Comparison of ENCODE assay signal across 31 cellular contexts in genomic region chr19:16033721-16034120, GRCh38.
"Had no signal": no experiment of that assay in that cellular context is flagged by ENCODE, and none has a peak within 500 bp of the region (broad histone marks: within the 10 kb centered on the region; RNA-seq: fewer than 3 reads in every experiment).

No MANE protein-coding gene starts in this region.

- H3K4me2 ChIP-seq: KMS-11 had no signal

- H3K4me1 ChIP-seq: adrenal gland, body of pancreas, breast epithelium, SJCRH30 had no signal

- H3K36me3 Mint-ChIP-seq: activated naive CD4-positive, alpha-beta T cell treated with anti-CD3 and anti-CD28 coated beads, Interleukin-2, amount 50 U/mL, for 24 hours had no signal

- H3K4me3 Mint-ChIP-seq: activated CD4-positive, alpha-beta memory T cell treated with anti-CD3 and anti-CD28 coated beads, Interleukin-2, amount 10 ng/mL, durations not matched to agents 7 days and 5 days; activated naive CD4-positive, alpha-beta T cell treated with anti-CD3 and anti-CD28 coated beads, Interleukin-2, amount 50 U/mL, for 24 hours; activated T-cell treated with anti-CD3 and anti-CD28 coated beads, Interleukin-2, amount 50 U/mL, for 24 hours had no signal

- FAIRE-seq: astrocyte had no signal

- H3K36me3 ChIP-seq: adrenal gland, breast epithelium, SJCRH30, WERI-Rb-1 had no signal

- H3K9me3 Mint-ChIP-seq: activated CD4-positive, alpha-beta memory T cell treated with anti-CD3 and anti-CD28 coated beads, Interleukin-2, amount 10 ng/mL, durations not matched to agents 7 days and 5 days; activated naive CD4-positive, alpha-beta T cell treated with anti-CD3 and anti-CD28 coated beads, Interleukin-2, amount 50 U/mL, for 24 hours; activated T-cell treated with anti-CD3 and anti-CD28 coated beads, Interleukin-2, amount 50 U/mL, for 24 hours; activated T-helper 2 cell treated with anti-CD3 and anti-CD28 coated beads, Interferon-gamma antibody, Interleukin-2, Interleukin-4, amounts not matched to agents 10 μg/mL and 5 μg/mL and 100 μg/mL, durations not matched to agents 14 hours and 24 hours and 36 hours had no signal

- H3K27ac ChIP-seq: adrenal gland, body of pancreas, breast epithelium, KMS-11, SJCRH30, SK-N-MC, WERI-Rb-1 had no signal

- DNase-seq: activated CD4-positive, alpha-beta memory T cell treated with anti-CD3 and anti-CD28 coated beads, Interleukin-2, amount 10 ng/mL, durations not matched to agents 7 days and 5 days; activated CD4-positive, alpha-beta T cell treated with anti-CD3 and anti-CD28 coated beads for 48 hours; activated CD4-positive, CD25-positive, alpha-beta regulatory T cell; activated CD8-positive, alpha-beta memory T cell treated with anti-CD3 and anti-CD28 coated beads for 24 hours; activated gamma-delta T cell; activated naive CD4-positive, alpha-beta T cell treated with Interleukin-2 at 50 U/mL for 16 hours; activated T-cell treated with anti-CD3 and anti-CD28 coated beads, Interleukin-2, amount 50 U/mL, for 24 hours; body of pancreas; MM.1S; MV-4-11; NCI-H1092; NCI-H1436 treated with DMSO at 0.1 percent for 48 hours; NCI-H1694 treated with DMSO at 0.1 percent for 48 hours; NCI-H2029; NCI-H345; NCI-H510A; NCI-H526; NCI-H748 treated with DMSO at 0.1 percent for 48 hours; NK-92 treated with Interleukin-12 subunit alpha and Interleukin-12 subunit beta, amount 100 ng/mL, for 24 hours; SHP77; SJCRH30; T1000; WERI-Rb-1 had no signal

- H3K4me1 Mint-ChIP-seq: activated CD4-positive, alpha-beta memory T cell treated with anti-CD3 and anti-CD28 coated beads, Interleukin-2, amount 10 ng/mL, durations not matched to agents 7 days and 5 days; activated naive CD4-positive, alpha-beta T cell treated with anti-CD3 and anti-CD28 coated beads, Interleukin-2, amount 50 U/mL, for 24 hours had no signal

- H3K4me3 ChIP-seq: adrenal gland, body of pancreas, breast epithelium, SJCRH30, SK-N-MC had no signal

- H3K27me3 Mint-ChIP-seq: activated CD4-positive, alpha-beta memory T cell treated with anti-CD3 and anti-CD28 coated beads, Interleukin-2, amount 10 ng/mL, durations not matched to agents 7 days and 5 days; activated naive CD4-positive, alpha-beta T cell treated with anti-CD3 and anti-CD28 coated beads, Interleukin-2, amount 50 U/mL, for 24 hours; activated T-cell treated with anti-CD3 and anti-CD28 coated beads, Interleukin-2, amount 50 U/mL, for 24 hours had no signal

- H3K27ac Mint-ChIP-seq: activated CD4-positive, alpha-beta memory T cell treated with anti-CD3 and anti-CD28 coated beads, Interleukin-2, amount 10 ng/mL, durations not matched to agents 7 days and 5 days; activated naive CD4-positive, alpha-beta T cell treated with anti-CD3 and anti-CD28 coated beads, Interleukin-2, amount 50 U/mL, for 24 hours; activated T-cell treated with anti-CD3 and anti-CD28 coated beads, Interleukin-2, amount 50 U/mL, for 24 hours; activated T-helper 2 cell treated with anti-CD3 and anti-CD28 coated beads, Interferon-gamma antibody, Interleukin-2, Interleukin-4, amounts not matched to agents 10 μg/mL and 5 μg/mL and 100 μg/mL, durations not matched to agents 14 hours and 24 hours and 36 hours had no signal

- H3K27me3 ChIP-seq: adrenal gland, body of pancreas, breast epithelium had no signal

- ATAC-seq: body of pancreas, Panc1 had no signal

- H3K9me3 ChIP-seq: adrenal gland, body of pancreas, breast epithelium, SJCRH30 had no signal

- H3K9ac ChIP-seq: KMS-11 had no signal
